In the genomic region with DNA sequence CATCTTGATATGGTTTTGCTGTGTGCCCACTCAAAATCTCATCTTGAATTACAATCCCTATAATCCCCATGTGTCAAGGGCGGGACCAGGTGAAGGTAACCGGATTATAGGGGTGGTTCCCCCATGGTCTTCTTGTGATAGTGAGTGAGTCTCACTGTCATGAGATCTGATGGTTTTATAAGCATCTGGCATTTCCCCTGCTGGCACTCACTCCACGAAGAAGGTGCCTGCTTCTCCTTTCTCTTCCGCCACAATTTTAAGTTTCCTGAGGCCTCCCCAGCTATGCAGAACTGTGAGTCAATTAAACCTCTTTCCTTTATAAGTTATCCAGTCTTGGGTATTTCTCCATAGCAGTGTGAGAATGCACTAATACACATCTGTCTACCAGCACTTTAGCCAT, we compare ENCODE assay signal across 1 cellular context.
TF ChIP-seq lines count a peak whose summit lies in the region.

No MANE protein-coding gene starts in this region.

TF ChIP-seq in H1, 55 proteins besides CTCF, POLR2A, EP300 and RAD21:
- TF ChIP-seq SAP30 (IDR thresholded peaks at IDR 0.05; ENCODE audit: insufficient read depth, insufficient replicate concordance, low read length) (no peak), SIRT6 (IDR thresholded peaks at IDR 0.05; ENCODE audit: low read length) (no peak), GABPA (IDR thresholded peaks at IDR 0.05; ENCODE audit: borderline replicate concordance, insufficient read depth, low read length) (no peak), MAX (IDR thresholded peaks at IDR 0.05) (no peak), CREB1 (IDR thresholded peaks at IDR 0.05) (no peak), SP4 (IDR thresholded peaks at IDR 0.05; ENCODE audit: low read length) (no peak), ATF2 (IDR thresholded peaks at IDR 0.05; ENCODE audit: low read length) (no peak), JUND (IDR thresholded peaks at IDR 0.05; ENCODE audit: low read length) (no peak), SIN3A (conservative IDR thresholded peaks at IDR 0.05 in 1 of 2, IDR thresholded peaks at IDR 0.05 in 1 of 2; ENCODE audit: low read depth in 1 of 2, low read length in 2 of 2) (no peak), NANOG (IDR thresholded peaks at IDR 0.05; ENCODE audit: insufficient read depth, low read depth, low read length, poor library complexity, severe bottlenecking) (no peak), RFX5 (IDR thresholded peaks at IDR 0.05; ENCODE audit: borderline replicate concordance, low read depth, low read length) (no peak), JUN (IDR thresholded peaks at IDR 0.05; ENCODE audit: low read depth, low read length) (no peak)
